15 cellular contexts compared by ENCODE assay signal in the genomic region with DNA sequence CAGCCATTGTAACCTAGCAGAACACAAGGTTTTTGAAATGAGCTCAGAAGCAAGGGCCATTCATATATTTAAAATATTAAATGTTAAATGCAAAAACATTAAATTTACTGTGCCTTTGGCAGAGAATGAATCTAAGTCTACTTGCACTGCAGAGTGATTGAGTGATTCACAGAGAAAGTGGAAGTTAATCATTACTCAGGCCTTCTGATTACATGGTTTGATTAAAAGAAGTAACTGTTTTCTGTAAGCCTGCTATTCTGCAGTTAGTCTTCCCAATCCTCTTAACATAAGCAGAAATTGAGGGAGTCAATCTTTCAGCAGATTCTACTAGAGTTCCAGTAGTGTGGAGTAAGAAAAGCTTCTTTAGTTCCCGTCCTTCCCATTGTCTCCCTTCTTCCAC. TPM values are rescaled to one million over a fixed set of nuclear protein-coding genes. Genes with fewer than 3 reads are reported as not detected.
DNase-seq lines count a peak whose midpoint lies in the region; ATAC-seq, FAIRE-seq and TF ChIP-seq lines count a peak whose summit lies in the region.
"Had no signal": no experiment of that assay in that cellular context is flagged by ENCODE, and none has a peak within 500 bp of the region (broad histone marks: within the 10 kb centered on the region; RNA-seq: fewer than 3 reads in every experiment).

No MANE protein-coding gene starts in this region.

- 65% methylated on average over 1 of the region's 1 CpG for WGBS in esophagus muscularis mucosa

- intact Hi-C loops in esophagus muscularis mucosa (cut with DNase I) = no loop called here

- H3K9me3 ChIP-seq in esophagus muscularis mucosa (no peaks in the 10 kb centered on the region), osteoblast (ENCODE audit: low read depth, low read length) (no peaks in the 10 kb centered on the region)
- H3K9me3 ChIP-seq: mucosa of descending colon, right lobe of liver had no signal

- peaks cover 4% of the 10 kb centered on the region for H3K36me3 Mint-ChIP-seq in activated CD8-positive, alpha-beta T cell treated with anti-CD3 and anti-CD28 coated beads, Interleukin-2, amount 10 ng/mL, durations not matched to agents 7 days and 5 days (ENCODE audit: low read depth)

- H3K36me3 ChIP-seq in esophagus muscularis mucosa (no peaks in the 10 kb centered on the region), osteoblast (ENCODE audit: insufficient read depth, low read length) (no peaks in the 10 kb centered on the region)
- H3K36me3 ChIP-seq: right lobe of liver had no signal

- no peak overlapping the region for H3K4me3 Mint-ChIP-seq in activated CD8-positive, alpha-beta T cell treated with anti-CD3 and anti-CD28 coated beads, Interleukin-2, amount 10 ng/mL, durations not matched to agents 7 days and 5 days

- peaks cover 0 to 38% (median 26%) of the 10 kb centered on the region in 4 donors for H3K4me1 ChIP-seq in esophagus muscularis mucosa
- peaks cover 17% of the 10 kb centered on the region for H3K4me1 ChIP-seq in osteoblast (ENCODE audit: insufficient read depth, low read length)

- no peak overlapping the region for H2AFZ ChIP-seq in osteoblast (ENCODE audit: low read length)

- H3K4me1 Mint-ChIP-seq in activated CD8-positive, alpha-beta T cell treated with anti-CD3 and anti-CD28 coated beads, Interleukin-2, amount 10 ng/mL, durations not matched to agents 7 days and 5 days (ENCODE audit: low read depth) = peaks cover 31% of the 10 kb centered on the region

- H3K27me3 ChIP-seq in esophagus muscularis mucosa (no peaks in the 10 kb centered on the region), osteoblast (ENCODE audit: insufficient read depth, low read length) (no peaks in the 10 kb centered on the region)
- H3K27me3 ChIP-seq: right lobe of liver had no signal

- TF ChIP-seq POLR2A in esophagus muscularis mucosa (IDR thresholded peaks at IDR 0.05; ENCODE audit: low read depth) = no peak

- FAIRE-seq in G401.6 (lab: Jason Lieb, UNC) = peak; percentile 55
- FAIRE-seq: bronchial epithelial cell had no signal

- H3K27ac ChIP-seq in esophagus muscularis mucosa (replicated peaks in 1 of 4) = peak overlapping the region; percentile 3 to 91 (median 63)
- H3K27ac ChIP-seq in osteoblast (ENCODE audit: low read depth, low read length) = no peak overlapping the region
- H3K27ac ChIP-seq: right lobe of liver had no signal

- TF ChIP-seq CTCF in esophagus muscularis mucosa (IDR thresholded peaks at IDR 0.05) = no peak
- TF ChIP-seq CTCF in osteoblast (IDR thresholded peaks at IDR 0.05; ENCODE audit: extremely low read depth, low read depth, low read length) = no peak

- H3K9me3 Mint-ChIP-seq in activated CD8-positive, alpha-beta T cell treated with anti-CD3 and anti-CD28 coated beads, Interleukin-2, amount 10 ng/mL, durations not matched to agents 7 days and 5 days (ENCODE audit: insufficient read depth) = peaks cover 10% of the 10 kb centered on the region

- CTCF ChIA-PET in activated CD8-positive, alpha-beta T cell treated with anti-CD3 and anti-CD28 coated beads, Interleukin-2, amount 10 ng/mL, durations not matched to agents 7 days and 5 days (lab: Charles Lee) = no interaction called here

- H4K20me1 ChIP-seq in osteoblast (ENCODE audit: insufficient read depth, low read length) = no peaks in the 10 kb centered on the region

- H3K79me2 ChIP-seq in osteoblast (ENCODE audit: insufficient read depth, low read length) = no peaks in the 10 kb centered on the region

- H3K4me3 ChIP-seq in esophagus muscularis mucosa (peak overlapping the region in 3 of 4 donors; percentile 4 to 86 (median 82)), osteoblast (ENCODE audit: insufficient read depth, low read length) (no peak overlapping the region)
- H3K4me3 ChIP-seq: mucosa of descending colon, right lobe of liver had no signal

- H3K27me3 Mint-ChIP-seq in activated CD8-positive, alpha-beta T cell treated with anti-CD3 and anti-CD28 coated beads, Interleukin-2, amount 10 ng/mL, durations not matched to agents 7 days and 5 days (ENCODE audit: low read depth) = peaks cover 48% of the 10 kb centered on the region

- TF ChIP-seq EP300 in esophagus muscularis mucosa (IDR thresholded peaks at IDR 0.05) = no peak

- peak overlapping the region; percentile 85 for H3K4me2 ChIP-seq in osteoblast (ENCODE audit: insufficient read depth, low read length)

- no peak for ATAC-seq in GM19324 (IDR thresholded peaks at IDR 0.05; ENCODE audit: low FRiP score, unreplicated experiment)
- ATAC-seq in activated CD8-positive, alpha-beta T cell treated with anti-CD3 and anti-CD28 coated beads, Interleukin-2, amount 10 ng/mL, durations not matched to agents 7 days and 5 days = no peak
- ATAC-seq: mucosa of descending colon, right lobe of liver had no signal

- POLR2A ChIA-PET in activated CD8-positive, alpha-beta T cell treated with anti-CD3 and anti-CD28 coated beads, Interleukin-2, amount 10 ng/mL, durations not matched to agents 7 days and 5 days (lab: Charles Lee) = no interaction called here

- H3K27ac Mint-ChIP-seq in activated CD8-positive, alpha-beta T cell treated with anti-CD3 and anti-CD28 coated beads, Interleukin-2, amount 10 ng/mL, durations not matched to agents 7 days and 5 days = no peak overlapping the region

- DNase-seq in NCI-H82 treated with DMSO at 0.1 percent for 48 hours (lab: John Stamatoyannopoulos, UW; ENCODE audit: unreplicated experiment) (peak; percentile 19), esophagus muscularis mucosa (ENCODE audit: extremely low spot score) (no peak), osteoblast (ENCODE audit: insufficient read length, low spot score, missing footprints) (peak; percentile 75), hepatic stellate cell (ENCODE audit: low spot score) (no peak)
- no peak for DNase-seq in activated CD8-positive, alpha-beta T cell treated with anti-CD3 and anti-CD28 coated beads, Interleukin-2, amount 10 ng/mL, durations not matched to agents 7 days and 5 days
- DNase-seq: erythroblast, KG1, mucosa of descending colon, NCI-H2029 treated with DMSO at 0.1 percent for 48 hours, right lobe of liver had no signal

RNA-seq across cellular contexts. Expression of gene NLGN1, which starts 1.5 kb away (rescaled TPM):
- total RNA-seq in esophagus muscularis mucosa (10 to 100 TPM; 12.9 to 20.9 (median 18.0) TPM), osteoblast (7.7 and 9.0 TPM in 2 replicates)
- not detected for total RNA-seq in activated CD8-positive, alpha-beta T cell treated with anti-CD3 and anti-CD28 coated beads, Interleukin-2, amount 10 ng/mL, durations not matched to agents 7 days and 5 days
- total RNA-seq: OCI-LY7; T-helper 1 cell treated with Interleukin-12 subunit alpha and Interleukin-12 subunit beta and Interleukin-4 antibody, amounts not matched to agents 30 ng/mL and 1 ng/mL, for 36 hours had no signal

Comparison
In these comparisons a context has a peak if more than half of its experiments do, and no peak if none do; other contexts are left out.
1. DNase-seq: peak in NCI-H82 treated with DMSO at 0.1 percent for 48 hours (single experiment) and osteoblast (single experiment); none in esophagus muscularis mucosa (single experiment), activated CD8-positive, alpha-beta T cell treated with anti-CD3 and anti-CD28 coated beads, Interleukin-2, amount 10 ng/mL, durations not matched to agents 7 days and 5 days (single experiment) and hepatic stellate cell (single experiment).